8 cellular contexts compared by ENCODE assay signal in the genomic region with DNA sequence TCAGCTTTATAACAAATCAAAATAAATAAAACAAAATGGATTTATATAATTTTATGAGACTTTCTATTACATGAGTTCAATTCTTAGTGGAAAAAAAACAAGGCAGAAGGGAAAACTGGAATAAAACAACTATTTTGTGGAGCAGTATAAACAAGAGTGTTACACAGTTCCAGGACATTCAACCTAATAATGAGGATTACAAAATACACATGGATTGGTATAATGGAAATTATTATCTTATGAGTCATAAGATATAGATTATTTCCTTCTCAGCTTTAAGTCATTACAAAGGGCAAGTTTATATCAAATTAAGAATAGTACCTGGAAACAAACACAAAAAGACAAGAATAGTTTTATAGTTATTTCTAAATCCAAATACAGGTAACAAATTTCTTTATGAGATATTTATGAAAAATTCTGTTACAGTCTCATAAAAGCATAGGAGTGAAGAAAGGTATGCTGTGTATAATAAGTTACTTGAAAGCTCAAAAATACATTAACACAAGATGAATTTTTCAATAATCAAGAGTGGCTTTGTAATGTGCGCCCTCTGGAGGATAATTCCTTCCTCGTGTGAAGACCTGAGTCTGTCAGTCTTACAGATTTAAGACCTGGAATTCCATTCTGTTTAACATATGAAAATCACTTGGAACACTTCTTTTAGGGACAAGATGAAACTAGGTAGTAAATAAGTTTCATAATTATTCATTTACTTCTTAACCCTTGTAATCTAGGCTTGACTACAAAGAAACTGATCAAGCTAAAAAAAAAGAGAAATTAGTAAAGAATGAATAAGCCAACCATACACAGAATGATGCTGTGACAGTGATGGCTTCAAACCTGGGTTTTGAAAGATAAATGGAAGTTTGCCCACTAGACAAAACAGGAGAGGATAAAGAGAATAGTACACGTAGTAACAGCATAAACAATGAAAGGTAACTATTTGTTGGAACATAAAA. TPM values are rescaled to one million over a fixed set of nuclear protein-coding genes. Genes with fewer than 3 reads are reported as not detected.
DNase-seq lines count a peak whose midpoint lies in the region; ATAC-seq and TF ChIP-seq lines count a peak whose summit lies in the region.

No MANE protein-coding gene starts in this region.

- no peak overlapping the region for H3K27ac Mint-ChIP-seq in stimulated activated naive CD8-positive, alpha-beta T cell treated with anti-CD3 and anti-CD28 coated beads, Interleukin-15, amount 100 ng/mL, for 72 hours
- H3K27ac Mint-ChIP-seq in activated CD8-positive, alpha-beta T cell treated with anti-CD3 and anti-CD28 coated beads for 36 hours = no peak overlapping the region

- no peaks in the 10 kb centered on the region for H3K9me3 Mint-ChIP-seq in stimulated activated naive CD8-positive, alpha-beta T cell treated with anti-CD3 and anti-CD28 coated beads, Interleukin-15, amount 100 ng/mL, for 72 hours
- no peaks in the 10 kb centered on the region for H3K9me3 Mint-ChIP-seq in activated CD8-positive, alpha-beta T cell treated with anti-CD3 and anti-CD28 coated beads for 36 hours

- no peak overlapping the region for H3K4me3 Mint-ChIP-seq in stimulated activated naive CD8-positive, alpha-beta T cell treated with anti-CD3 and anti-CD28 coated beads, Interleukin-15, amount 100 ng/mL, for 72 hours
- no peak overlapping the region for H3K4me3 Mint-ChIP-seq in activated CD8-positive, alpha-beta T cell treated with anti-CD3 and anti-CD28 coated beads for 36 hours

- intact Hi-C loops in activated CD8-positive, alpha-beta T cell treated with anti-CD3 and anti-CD28 coated beads for 36 hours (cut with micrococcal nuclease) = no loop called here

- no peak overlapping the region for H3K4me3 ChIP-seq in retinal pigment epithelial cell (ENCODE audit: low read length)

- TF ChIP-seq CTCF in activated CD8-positive, alpha-beta T cell treated with anti-CD3 and anti-CD28 coated beads for 36 hours (IDR thresholded peaks at IDR 0.05) = peak; percentile 58
- peak; percentile 69 for TF ChIP-seq CTCF in retinal pigment epithelial cell (conservative IDR thresholded peaks at IDR 0.05; ENCODE audit: low read depth, low read length)

- no peaks in the 10 kb centered on the region for H3K27me3 Mint-ChIP-seq in stimulated activated naive CD8-positive, alpha-beta T cell treated with anti-CD3 and anti-CD28 coated beads, Interleukin-15, amount 100 ng/mL, for 72 hours
- no peaks in the 10 kb centered on the region for H3K27me3 Mint-ChIP-seq in activated CD8-positive, alpha-beta T cell treated with anti-CD3 and anti-CD28 coated beads for 36 hours

- CTCF ChIA-PET in activated CD8-positive, alpha-beta T cell treated with anti-CD3 and anti-CD28 coated beads for 36 hours (lab: Charles Lee) = interaction anchor here (0.7 to 3.2 kb wide), 25 partner anchors 9 to 335 kb away, joined by 3 to 30 read pairs (median 4); partner anchors contain the start of genes CEP152, COPS2, EID1 and GALK2

- POLR2A ChIA-PET in activated CD8-positive, alpha-beta T cell treated with anti-CD3 and anti-CD28 coated beads for 36 hours (lab: Charles Lee) = interaction anchor here (1.7 to 2.1 kb wide), 2 partner anchors 18 to 99 kb away, joined by 5 to 6 read pairs; partner anchors contain the start of gene SECISBP2L

- peak; percentile 29 for DNase-seq in stimulated activated naive CD8-positive, alpha-beta T cell treated with anti-CD3 and anti-CD28 coated beads, Interleukin-15, Interleukin-2, amounts not matched to agents 100 U/mL and 50 U/mL, for 24 hours
- no peak for DNase-seq in stimulated activated naive CD8-positive, alpha-beta T cell treated with anti-CD3 and anti-CD28 coated beads, Interleukin-15, amount 100 ng/mL, for 72 hours
- peak; percentile 18 for DNase-seq in MV-4-11 (lab: John Stamatoyannopoulos, UW)
- peak; percentile 48 for DNase-seq in activated CD8-positive, alpha-beta T cell treated with anti-CD3 and anti-CD28 coated beads for 36 hours
- peak; percentile 80 for DNase-seq in globus pallidus (ENCODE audit: low spot score)
- DNase-seq in retinal pigment epithelial cell (ENCODE audit: low read depth) = no peak
- no peak for DNase-seq in NCI-H187 treated with DMSO at 0.1 percent for 48 hours (lab: John Stamatoyannopoulos, UW)
- DNase-seq in GOT3 (lab: John Stamatoyannopoulos, UW) = no peak

- H3K4me1 Mint-ChIP-seq in stimulated activated naive CD8-positive, alpha-beta T cell treated with anti-CD3 and anti-CD28 coated beads, Interleukin-15, amount 100 ng/mL, for 72 hours = peaks cover 37% of the 10 kb centered on the region
- H3K4me1 Mint-ChIP-seq in activated CD8-positive, alpha-beta T cell treated with anti-CD3 and anti-CD28 coated beads for 36 hours (ENCODE audit: low read depth) = peaks cover 40% of the 10 kb centered on the region

- ATAC-seq in stimulated activated naive CD8-positive, alpha-beta T cell treated with anti-CD3 and anti-CD28 coated beads, Interleukin-15, Interleukin-2, amounts not matched to agents 100 U/mL and 50 U/mL, for 24 hours = no peak
- ATAC-seq in stimulated activated naive CD8-positive, alpha-beta T cell treated with anti-CD3 and anti-CD28 coated beads, Interleukin-15, amount 100 ng/mL, for 72 hours = no peak
- peak; percentile 24 for ATAC-seq in activated CD8-positive, alpha-beta T cell treated with anti-CD3 and anti-CD28 coated beads for 36 hours

- peaks cover 29% of the 10 kb centered on the region for H3K36me3 Mint-ChIP-seq in activated CD8-positive, alpha-beta T cell treated with anti-CD3 and anti-CD28 coated beads for 36 hours (ENCODE audit: low read depth)

RNA-seq across cellular contexts. Expression of gene COPS2, which starts 9.5 kb away (rescaled TPM):
- 10 to 100 TPM; 85.0 to 85.8 TPM for total RNA-seq in activated CD8-positive, alpha-beta T cell treated with anti-CD3 and anti-CD28 coated beads for 36 hours

RNA-seq across cellular contexts. Expression of gene GALK2, which starts 24.1 kb away (rescaled TPM):
- 10 to 100 TPM; 26.8 to 27.5 TPM for total RNA-seq in activated CD8-positive, alpha-beta T cell treated with anti-CD3 and anti-CD28 coated beads for 36 hours

Comparison
In these comparisons a context has a peak if more than half of its experiments do, and no peak if none do; other contexts are left out.
1. DNase-seq: peak in stimulated activated naive CD8-positive, alpha-beta T cell treated with anti-CD3 and anti-CD28 coated beads, Interleukin-15, Interleukin-2, amounts not matched to agents 100 U/mL and 50 U/mL, for 24 hours (single experiment), MV-4-11 (single experiment), activated CD8-positive, alpha-beta T cell treated with anti-CD3 and anti-CD28 coated beads for 36 hours (single experiment) and globus pallidus (single experiment); none in stimulated activated naive CD8-positive, alpha-beta T cell treated with anti-CD3 and anti-CD28 coated beads, Interleukin-15, amount 100 ng/mL, for 72 hours (0 of 2), retinal pigment epithelial cell (single experiment), NCI-H187 treated with DMSO at 0.1 percent for 48 hours (single experiment) and GOT3 (single experiment).